ENCODE assay signal across 12 cellular contexts in the genomic region with DNA sequence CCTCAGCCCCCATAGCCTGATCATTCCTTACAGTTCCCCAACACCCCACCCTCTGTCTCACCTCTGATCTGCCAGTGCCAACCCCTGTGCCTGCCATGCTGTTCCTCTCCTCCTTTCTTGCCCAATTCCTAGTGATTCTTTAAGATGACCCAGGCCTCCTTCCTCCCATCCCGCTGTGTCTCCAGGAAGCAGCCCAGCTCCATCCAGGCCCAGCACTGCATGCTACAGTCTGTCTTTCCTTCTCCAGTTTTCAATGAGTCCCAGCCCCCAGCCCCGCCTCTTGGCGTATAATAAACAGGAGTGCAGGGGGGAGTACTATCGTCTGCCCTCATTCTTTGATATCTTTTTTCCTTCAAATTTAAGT. TPM values are rescaled to one million over a fixed set of nuclear protein-coding genes. Genes with fewer than 3 reads are reported as not detected.
A peak's percentile ranks its signal among the peaks of the same experiment; 100 is the strongest.
DNase-seq lines count a peak whose midpoint lies in the region; ATAC-seq and TF ChIP-seq lines count a peak whose summit lies in the region.
"Had no signal": no experiment of that assay in that cellular context is flagged by ENCODE, and none has a peak within 500 bp of the region (broad histone marks: within the 10 kb centered on the region; RNA-seq: fewer than 3 reads in every experiment).

No MANE protein-coding gene starts in this region.

- H3K9ac ChIP-seq in BLaER1 (peak overlapping the region; percentile 51), HUES6 (ENCODE audit: low read length) (no peak overlapping the region), mucosa of rectum (ENCODE audit: low read depth in 1 of 2, low read length in 2 of 2) (peak overlapping the region; percentile 56 to 66)
- H3K9ac ChIP-seq: parathyroid adenoma had no signal

- DNase-seq in A673 (ENCODE audit: low spot score): no peak
- DNase-seq in NCI-H2081 (lab: John Stamatoyannopoulos, UW): no peak
- DNase-seq in DMS153 treated with DMSO at 0.1 percent for 48 hours (lab: John Stamatoyannopoulos, UW; ENCODE audit: unreplicated experiment): no peak
- DNase-seq: DMS 273 treated with DMSO at 0.1 percent for 48 hours, gastrocnemius medialis, NCI-H1694 had no signal

- peaks cover 19% of the 10 kb centered on the region for H3K36me3 Mint-ChIP-seq in brain

- TF ChIP-seq CTCF in brain (conservative IDR thresholded peaks at IDR 0.05) (no peak), A673 (conservative IDR thresholded peaks at IDR 0.05; ENCODE audit: low read depth, low read length) (no peak)

- peak overlapping the region in 4 of 5 experiments; percentile 28 to 66 (median 32) for H3K4me3 Mint-ChIP-seq in brain

- ATAC-seq in HG03196 (IDR thresholded peaks at IDR 0.05; ENCODE audit: unreplicated experiment): no peak

- H3K27ac ChIP-seq in BLaER1 (peak overlapping the region; percentile 88), HUES6 (ENCODE audit: low read depth, low read length) (no peak overlapping the region), mucosa of rectum (ENCODE audit: low read depth in 2 of 2, low read length in 2 of 2) (peak overlapping the region; percentile 79 to 89), A673 (ENCODE audit: low read depth, low read length, poor library complexity, severe bottlenecking) (no peak overlapping the region)
- H3K27ac ChIP-seq: parathyroid adenoma had no signal

- peak overlapping the region; percentile 95 for H3K4me2 ChIP-seq in BLaER1

- CTCF ChIA-PET in A673 (lab: Charles Lee): interaction anchor here (0.6 kb wide), 1 partner anchor 269 kb away, joined by 15 read pairs; no protein-coding TSS in a partner anchor

- H3K9me3 Mint-ChIP-seq in brain: peaks cover 0 to 2% (median 0%) of the 10 kb centered on the region in 5 experiments

- H4K20me1 ChIP-seq in BLaER1: peaks cover 6% of the 10 kb centered on the region; the same call in 1 of the 2 replicates

- H3K36me3 ChIP-seq in BLaER1 (peaks cover 23% of the 10 kb centered on the region; the same call in 1 of the 2 replicates), HUES6 (ENCODE audit: control insufficient read depth, insufficient read depth, low read length) (no peaks in the 10 kb centered on the region), mucosa of rectum (ENCODE audit: control insufficient read depth in 2 of 2, insufficient read depth in 2 of 2, low read length in 2 of 2) (peaks cover 0 to 6% of the 10 kb centered on the region in 2 donors), A673 (ENCODE audit: insufficient read depth, low read length, poor library complexity, severe bottlenecking) (peaks cover 2% of the 10 kb centered on the region)

- no peaks in the 10 kb centered on the region for H3K27me3 ChIP-seq in BLaER1
- peaks cover 63% of the 10 kb centered on the region for H3K27me3 ChIP-seq in HUES6 (ENCODE audit: control insufficient read depth, insufficient read depth, low read length)
- no peaks in the 10 kb centered on the region for H3K27me3 ChIP-seq in mucosa of rectum (ENCODE audit: control insufficient read depth in 2 of 2, insufficient read depth in 2 of 2, low read length in 2 of 2)
- H3K27me3 ChIP-seq in A673 (replicated peaks; ENCODE audit: insufficient read depth, low read depth, low read length, poor library complexity): no peaks in the 10 kb centered on the region
- H3K27me3 ChIP-seq: gastrocnemius medialis had no signal

- no peaks in the 10 kb centered on the region for H3K27me3 Mint-ChIP-seq in brain

- no peak overlapping the region for H3K4me3 ChIP-seq in BLaER1
- peak overlapping the region; percentile 74 for H3K4me3 ChIP-seq in HUES6 (ENCODE audit: low read depth, low read length)
- H3K4me3 ChIP-seq in mucosa of rectum (ENCODE audit: low read length in 2 of 2): peak overlapping the region; percentile 70 to 73
- H3K4me3 ChIP-seq in A673 (ENCODE audit: low read depth, low read length, poor library complexity, severe bottlenecking): no peak overlapping the region
- H3K4me3 ChIP-seq: gastrocnemius medialis had no signal

- intact Hi-C loops in A673 (cut with micrococcal nuclease; ENCODE audit: unreplicated experiment): no loop called here

- peaks cover 18% of the 10 kb centered on the region for H3K4me1 Mint-ChIP-seq in brain

- no TSS peak for BruUV-seq in A673 (replicated peaks; lab: Mats Ljungman, UMichigan)

- peak overlapping the region in 2 of 5 experiments; percentile 13 to 30 for H3K27ac Mint-ChIP-seq in brain

- H3K4me1 ChIP-seq in BLaER1 (peaks cover 96% of the 10 kb centered on the region), HUES6 (ENCODE audit: control insufficient read depth, insufficient read depth, low read length) (peaks cover 12% of the 10 kb centered on the region), mucosa of rectum (ENCODE audit: control insufficient read depth in 2 of 2, insufficient read depth in 2 of 2, low read length in 2 of 2) (peaks cover 10 to 17% of the 10 kb centered on the region in 2 donors), A673 (ENCODE audit: insufficient read depth, low read length, poor library complexity, severe bottlenecking) (peaks cover 14% of the 10 kb centered on the region)
- H3K4me1 ChIP-seq: parathyroid adenoma had no signal

- POLR2A ChIA-PET in A673 (lab: Charles Lee; ENCODE audit: low non-redundant PET): no interaction called here

- H3K9me3 ChIP-seq in BLaER1 (no peaks in the 10 kb centered on the region), HUES6 (ENCODE audit: control insufficient read depth, insufficient read depth, low read depth, low read length) (no peaks in the 10 kb centered on the region), mucosa of rectum (ENCODE audit: control insufficient read depth in 2 of 2, low read length in 2 of 2) (no peaks in the 10 kb centered on the region), A673 (ENCODE audit: low read depth, low read length, poor library complexity, severe bottlenecking) (no peaks in the 10 kb centered on the region)
- H3K9me3 ChIP-seq: gastrocnemius medialis had no signal

RNA-seq across cellular contexts. Expression of a gene that starts 12.3 kb away (rescaled TPM):
- 48.9 TPM for polyA plus RNA-seq in brain (ENCODE audit: insufficient read depth, low read depth, low replicate concordance)
- 92.1 and 123 TPM in 2 replicates for total RNA-seq in A673 (2021)

RNA-seq across cellular contexts. Expression of a gene that starts 21.0 kb away (rescaled TPM):
- polyA plus RNA-seq in brain (ENCODE audit: insufficient read depth, low read depth, low replicate concordance): 81.7 TPM
- 90.6 and 95.7 TPM in 2 replicates for total RNA-seq in A673 (2021)

RNA-seq across cellular contexts. Expression of a gene that starts 24.4 kb away (rescaled TPM):
- 108 TPM for polyA plus RNA-seq in brain (ENCODE audit: insufficient read depth, low read depth, low replicate concordance)
- total RNA-seq in A673 (2021): 95.4 and 98.9 TPM in 2 replicates

RNA-seq across cellular contexts. Expression of a gene that starts 26.5 kb away (rescaled TPM):
- 116 TPM for polyA plus RNA-seq in brain (ENCODE audit: insufficient read depth, low read depth, low replicate concordance)
- total RNA-seq in A673 (2021): 79.8 and 88.3 TPM in 2 replicates

RNA-seq across cellular contexts. Expression of a gene that starts 30.0 kb away (rescaled TPM):
- polyA plus RNA-seq in brain (ENCODE audit: insufficient read depth, low read depth, low replicate concordance): 8.2 TPM
- 29.5 and 40.9 TPM in 2 replicates for total RNA-seq in A673 (2021)

Comparison
In these comparisons a context has a peak if more than half of its experiments do, and no peak if none do; other contexts are left out.
1. H3K27ac ChIP-seq: peak in BLaER1 (single experiment) and mucosa of rectum (2 of 2); none in HUES6 (single experiment) and A673 (single experiment).
2. H3K4me3 ChIP-seq: peak in HUES6 (single experiment) and mucosa of rectum (2 of 2); none in BLaER1 (single experiment) and A673 (single experiment).